Comparison of ENCODE assay signal across 17 cellular contexts in genomic region chr4:1969928-1970723, GRCh38. TPM values are rescaled to one million over a fixed set of nuclear protein-coding genes. Genes with fewer than 3 reads are reported as not detected.
DNase-seq lines count a peak whose midpoint lies in the region; ATAC-seq, FAIRE-seq and TF ChIP-seq lines count a peak whose summit lies in the region.
"Had no signal": no experiment of that assay in that cellular context is flagged by ENCODE, and none has a peak within 500 bp of the region (broad histone marks: within the 10 kb centered on the region; RNA-seq: fewer than 3 reads in every experiment).

No MANE protein-coding gene starts in this region.

- SMC1A ChIA-PET in GM12878 (lab: Charles Lee; ENCODE audit: uncharacterized antibody, unreplicated experiment) = no interaction called here

- no peaks in the 10 kb centered on the region for H3K27me3 ChIP-seq in GM12878 (replicated peaks in 1 of 2; ENCODE audit: control insufficient read depth in 2 of 2, insufficient read depth in 2 of 2, low read length in 1 of 2)
- H3K27me3 ChIP-seq: upper lobe of left lung had no signal

- peaks cover 30 to 42% of the 10 kb centered on the region in 2 experiments for H3K36me3 ChIP-seq in GM12878 (ENCODE audit: control insufficient read depth in 2 of 2, insufficient read depth in 2 of 2, low read length in 1 of 2)

- H3K9me3 ChIP-seq in GM12878 (replicated peaks; ENCODE audit: control insufficient read depth, insufficient read depth, low read length) = no peaks in the 10 kb centered on the region
- H3K9me3 ChIP-seq: upper lobe of left lung had no signal

- H3K4me1 Mint-ChIP-seq in stimulated activated naive CD8-positive, alpha-beta T cell treated with anti-CD3 and anti-CD28 coated beads, Interleukin-15, amount 100 ng/mL, for 72 hours = no peaks in the 10 kb centered on the region
- no peaks in the 10 kb centered on the region for H3K4me1 Mint-ChIP-seq in mesothelial cell of epicardium
- H3K4me1 Mint-ChIP-seq: stimulated activated memory B cell treated with anti-CD40 and anti-IgM and Interleukin-4, amounts not matched to agents 10 μg/mL and 1 μg/mL and 100 μg/mL, for 72 hours had no signal

- H3K79me2 ChIP-seq in GM12878 (ENCODE audit: control insufficient read depth, insufficient read depth, low read length) = no peaks in the 10 kb centered on the region

- H3K4me3 Mint-ChIP-seq in stimulated activated naive CD8-positive, alpha-beta T cell treated with anti-CD3 and anti-CD28 coated beads, Interleukin-15, amount 100 ng/mL, for 72 hours = peak overlapping the region in 1 of 2 donors; percentile 2
- H3K4me3 Mint-ChIP-seq in mesothelial cell of epicardium = no peak overlapping the region
- H3K4me3 Mint-ChIP-seq: IgD-negative memory B cell; natural killer cell treated with Interleukin-12 subunit alpha and Interleukin-12 subunit beta and Interleukin-15 and Interleukin-18, amount 100 ng/mL, for 72 hours; stimulated activated memory B cell treated with anti-CD40 and anti-IgM and Interleukin-4, amounts not matched to agents 10 μg/mL and 1 μg/mL and 100 μg/mL, for 72 hours had no signal

- TF ChIP-seq EP300 in GM12878 (IDR thresholded peaks at IDR 0.05; ENCODE audit: borderline replicate concordance in 1 of 2, control insufficient read depth in 1 of 2, low read depth in 2 of 2, low read length in 2 of 2) = no peak

- no TSS peak for BruUV-seq in GM12878 (replicated peaks; lab: Mats Ljungman, UMichigan)

- H4K20me1 ChIP-seq in GM12878 (ENCODE audit: control insufficient read depth, insufficient read depth) = no peaks in the 10 kb centered on the region

- H3K9me3 Mint-ChIP-seq in stimulated activated naive CD8-positive, alpha-beta T cell treated with anti-CD3 and anti-CD28 coated beads, Interleukin-15, amount 100 ng/mL, for 72 hours = peaks cover 0 to 4% of the 10 kb centered on the region in 2 donors
- peaks cover 1% of the 10 kb centered on the region for H3K9me3 Mint-ChIP-seq in mesothelial cell of epicardium
- H3K9me3 Mint-ChIP-seq: IgD-negative memory B cell; natural killer cell treated with Interleukin-12 subunit alpha and Interleukin-12 subunit beta and Interleukin-15 and Interleukin-18, amount 100 ng/mL, for 72 hours; stimulated activated memory B cell treated with anti-CD40 and anti-IgM and Interleukin-4, amounts not matched to agents 10 μg/mL and 1 μg/mL and 100 μg/mL, for 72 hours had no signal

- H2AFZ ChIP-seq in GM12878 (ENCODE audit: control insufficient read depth, low read depth, low read length) = no peak overlapping the region

- H3K27ac ChIP-seq in GM12878 (ENCODE audit: control insufficient read depth, insufficient read depth) = no peak overlapping the region
- H3K27ac ChIP-seq: upper lobe of left lung had no signal

- FAIRE-seq in GM12878 (lab: Jason Lieb, UNC) (no peak), D721Med (lab: Jason Lieb, UNC) (no peak)
- FAIRE-seq: islet of Langerhans had no signal

- ATAC-seq in stimulated activated naive CD8-positive, alpha-beta T cell treated with anti-CD3 and anti-CD28 coated beads, Interleukin-15, amount 100 ng/mL, for 72 hours = no peak
- ATAC-seq in stimulated activated naive CD8-positive, alpha-beta T cell treated with anti-CD3 and anti-CD28 coated beads, Interleukin-15, Interleukin-2, amounts not matched to agents 100 U/mL and 50 U/mL, for 24 hours = no peak
- ATAC-seq in GM12878 (no peak), HG02840 (IDR thresholded peaks at IDR 0.05; ENCODE audit: low FRiP score, unreplicated experiment) (no peak), HG03095 (IDR thresholded peaks at IDR 0.05; ENCODE audit: unreplicated experiment) (no peak)
- ATAC-seq: natural killer cell treated with Interleukin-12 subunit alpha and Interleukin-12 subunit beta and Interleukin-15 and Interleukin-18, amount 100 ng/mL, for 72 hours; stimulated activated memory B cell treated with anti-CD40 and anti-IgM and Interleukin-4, amounts not matched to agents 10 μg/mL and 1 μg/mL and 100 μg/mL, for 72 hours had no signal

- POLR2A ChIA-PET in GM12878 (lab: Charles Lee) = interaction anchor here (0.6 kb wide), 2 partner anchors 61 to 256 kb away, joined by 3 to 4 read pairs; no protein-coding TSS in a partner anchor

- no peak overlapping the region for H3K4me2 ChIP-seq in GM12878 (ENCODE audit: control insufficient read depth, insufficient read depth)

- RAD21 ChIA-PET in GM12878 (lab: Charles Lee; ENCODE audit: unreplicated experiment) = no interaction called here

- CTCF ChIA-PET in GM12878 (lab: Yijun Ruan, JAX) = no interaction called here

- peak; percentile 40; the same call in 1 of the 2 replicates for TF ChIP-seq POLR2A in GM12878 (IDR thresholded peaks at IDR 0.05; ENCODE audit: low read depth, low read length)

- peaks cover 41% of the 10 kb centered on the region for H3K36me3 Mint-ChIP-seq in mesothelial cell of epicardium

- in situ Hi-C loops in GM12878 (cut with MboI) = no loop called here

- no peak overlapping the region for H3K4me3 ChIP-seq in GM12878
- H3K4me3 ChIP-seq: upper lobe of left lung had no signal

- no peak for DNase-seq in stimulated activated naive CD8-positive, alpha-beta T cell treated with anti-CD3 and anti-CD28 coated beads, Interleukin-15, amount 100 ng/mL, for 72 hours
- no peak for DNase-seq in stimulated activated naive CD8-positive, alpha-beta T cell treated with anti-CD3 and anti-CD28 coated beads, Interleukin-15, Interleukin-2, amounts not matched to agents 100 U/mL and 50 U/mL, for 24 hours
- DNase-seq in GM12878 (ENCODE audit: low read depth, low spot score) (no peak), mesothelial cell of epicardium (ENCODE audit: low spot score in 2 of 2, unreplicated experiment in 2 of 2) (no peak), SIG-M5 (lab: John Stamatoyannopoulos, UW) (no peak), D721Med (ENCODE audit: insufficient read length, low spot score) (no peak)
- DNase-seq: activated CD4-positive, alpha-beta T cell treated with anti-CD3 and anti-CD28 coated beads, Interleukin-2, amount 50 U/mL, for 1 hour; activated T-cell treated with anti-CD3 and anti-CD28 coated beads, Interleukin-2, amount 50 U/mL, for 48 hours; EL; NCI-H187 treated with DMSO at 0.1 percent for 48 hours; upper lobe of left lung had no signal

- TF ChIP-seq RAD21 in GM12878 (IDR thresholded peaks at IDR 0.05; ENCODE audit: insufficient read depth, low read depth, low read length) = no peak

- 98% methylated on average over 17 of the region's 17 CpGs for WGBS in GM12878 (ENCODE audit: insufficient coverage, insufficient replicate concordance, low lambda C conversion rate, missing lambda C conversion rate)

- H3K4me1 ChIP-seq in GM12878 (ENCODE audit: control insufficient read depth, insufficient read depth, low read length) = no peaks in the 10 kb centered on the region

- peak overlapping the region; percentile 38 to 79 for H3K27ac Mint-ChIP-seq in stimulated activated naive CD8-positive, alpha-beta T cell treated with anti-CD3 and anti-CD28 coated beads, Interleukin-15, amount 100 ng/mL, for 72 hours
- peak overlapping the region; percentile 14 for H3K27ac Mint-ChIP-seq in mesothelial cell of epicardium
- H3K27ac Mint-ChIP-seq: natural killer cell treated with Interleukin-12 subunit alpha and Interleukin-12 subunit beta and Interleukin-15 and Interleukin-18, amount 100 ng/mL, for 72 hours; stimulated activated memory B cell treated with anti-CD40 and anti-IgM and Interleukin-4, amounts not matched to agents 10 μg/mL and 1 μg/mL and 100 μg/mL, for 72 hours had no signal

- TF ChIP-seq CTCF in GM12878 (IDR thresholded peaks at IDR 0.05 in 2 of 3, conservative IDR thresholded peaks at IDR 0.05 in 1 of 3; ENCODE audit: control insufficient read depth in 2 of 3, extremely low read depth in 1 of 3, insufficient read depth in 1 of 3, low read depth in 3 of 3, low read length in 3 of 3) = no peak
- no peak for TF ChIP-seq CTCF in mesothelial cell of epicardium (IDR thresholded peaks at IDR 0.05; ENCODE audit: unreplicated experiment)
- no peak for TF ChIP-seq CTCF in D721Med (IDR thresholded peaks at IDR 0.05; ENCODE audit: insufficient read depth, missing control alignments)

- no peak overlapping the region for H3K9ac ChIP-seq in GM12878 (ENCODE audit: control insufficient read depth, insufficient read depth, low read length)

- intact Hi-C loops in GM12878 (cut with micrococcal nuclease; ENCODE audit: unreplicated experiment) = no loop called here

- no peaks in the 10 kb centered on the region for H3K27me3 Mint-ChIP-seq in stimulated activated naive CD8-positive, alpha-beta T cell treated with anti-CD3 and anti-CD28 coated beads, Interleukin-15, amount 100 ng/mL, for 72 hours
- no peaks in the 10 kb centered on the region for H3K27me3 Mint-ChIP-seq in mesothelial cell of epicardium (ENCODE audit: low read depth)
- H3K27me3 Mint-ChIP-seq: IgD-negative memory B cell; natural killer cell treated with Interleukin-12 subunit alpha and Interleukin-12 subunit beta and Interleukin-15 and Interleukin-18, amount 100 ng/mL, for 72 hours; stimulated activated memory B cell treated with anti-CD40 and anti-IgM and Interleukin-4, amounts not matched to agents 10 μg/mL and 1 μg/mL and 100 μg/mL, for 72 hours had no signal

TF ChIP-seq in GM12878, 131 proteins besides CTCF, POLR2A, EP300 and RAD21 (continues in another document):
- TF ChIP-seq CHD2 (IDR thresholded peaks at IDR 0.05; ENCODE audit: borderline replicate concordance, low read depth, low read length) (no peak), NR2C1 (IDR thresholded peaks at IDR 0.05) (no peak), FOXK2 (IDR thresholded peaks at IDR 0.05) (no peak), PAX5 (IDR thresholded peaks at IDR 0.05; ENCODE audit: borderline replicate concordance, low read depth, low read length) (no peak)

RNA-seq across cellular contexts. Expression of gene NELFA, which starts 38.6 kb away (rescaled TPM):
- total RNA-seq in GM12878 (2013; cell fraction: nucleolus; rRNA removed) = 57.2 and 62.2 TPM in 2 replicates
- 17.7 and 21.6 TPM in 2 replicates for total RNA-seq in GM12878 (2014; rRNA removed)
- total RNA-seq in GM12878 (2014; rRNA removed; fragmentation: Illumina TruSeq; extraction: Trizol) = 7.2 and 8.1 TPM in 2 replicates
- 33.8 and 35.2 TPM in 2 replicates for total RNA-seq in GM12878 (2021)
- polyA plus RNA-seq in GM12878 (2011; ENCODE audit: low read depth) = 7.8 TPM
- 7.8 and 14.4 TPM in 2 replicates for polyA plus RNA-seq in GM12878 (2011; rRNA removed)
- polyA plus RNA-seq in GM12878 (2011; cell fraction: cytosol; rRNA removed) = 16.4 and 22.8 TPM in 2 replicates
- polyA plus RNA-seq in GM12878 (2011; cell fraction: nucleus; rRNA removed) = 61.3 and 74.5 TPM in 2 replicates
- polyA plus RNA-seq in GM12878 (2012) = 28.2 and 30.0 TPM in 2 replicates
- 2.6 and 6.5 TPM in 2 replicates for polyA plus RNA-seq in GM12878 (2014; fragmentation: Illumina TruSeq; extraction: Trizol)
- polyA plus RNA-seq in GM12878 (2014; fragmentation: Nextera tagmentation; extraction: Ambion mirVana) = 1 to 10 TPM in 1 of 2 experiments, under 1 TPM in 1; 0.39 to 2.2 TPM
- polyA plus RNA-seq in GM12878 (2014; rRNA removed) = 18.9 and 24.9 TPM in 2 replicates
- polyA plus RNA-seq in GM12878 (2016; fragmentation: Nextera tagmentation; extraction: Ambion mirVana) = 10 to 100 TPM; 37.3 to 38.6 TPM
- 7.6 and 15.5 TPM in 2 replicates for polyA minus RNA-seq in GM12878 (2011; rRNA and poly(A)+ RNA removed)
- 11.8 and 13.4 TPM in 2 replicates for polyA minus RNA-seq in GM12878 (2011; cell fraction: cytosol; rRNA and poly(A)+ RNA removed)
- polyA minus RNA-seq in GM12878 (2011; cell fraction: nucleus; rRNA and poly(A)+ RNA removed) = 17.9 and 37.1 TPM in 2 replicates
- 53.0 to 55.8 TPM (median 55.8 TPM) in 3 replicates for total RNA-seq in mesothelial cell of epicardium
